In genomic region chr20:38685853-38686473, GRCh38 we compare ENCODE assay signal across 1 cellular context.
TF ChIP-seq lines count a peak whose summit lies in the region.

No MANE protein-coding gene starts in this region.

TF ChIP-seq in HepG2, 621 proteins besides CTCF, POLR2A, EP300 and RAD21 (continued from another document and continues in another):
- TF ChIP-seq RERE (CRISPR knock-in tag; IDR thresholded peaks at IDR 0.05; ENCODE audit: low read depth) (no peak), DNMT3B (CRISPR knock-in tag; conservative IDR thresholded peaks at IDR 0.05) (peak; percentile 99), ZMAT5 (CRISPR knock-in tag; IDR thresholded peaks at IDR 0.05; ENCODE audit: borderline replicate concordance, low read depth) (no peak), ZBTB1 (CRISPR knock-in tag; IDR thresholded peaks at IDR 0.05; ENCODE audit: borderline replicate concordance) (peak; percentile 82; the same call in 1 of the 2 replicates), ZNF33B (CRISPR knock-in tag; IDR thresholded peaks at IDR 0.05) (no peak), TP53 (CRISPR knock-in tag; conservative IDR thresholded peaks at IDR 0.05) (peak; percentile 35; the same call in 1 of the 2 replicates), WIZ (CRISPR knock-in tag; IDR thresholded peaks at IDR 0.05) (peak; percentile 99), THYN1 (CRISPR knock-in tag; IDR thresholded peaks at IDR 0.05; ENCODE audit: borderline replicate concordance, low read depth) (no peak), PATZ1 (CRISPR knock-in tag; IDR thresholded peaks at IDR 0.05) (peak; percentile 67), ZNF121 (CRISPR knock-in tag; IDR thresholded peaks at IDR 0.05) (no peak), MYPOP (CRISPR knock-in tag; IDR thresholded peaks at IDR 0.05) (peak; percentile 76; the same call in 1 of the 2 replicates), ZNF383 (CRISPR knock-in tag; IDR thresholded peaks at IDR 0.05; ENCODE audit: borderline replicate concordance) (no peak), HNRNPL (IDR thresholded peaks at IDR 0.05; ENCODE audit: low read depth, low read length) (no peak), ZBTB49 (CRISPR knock-in tag; IDR thresholded peaks at IDR 0.05; ENCODE audit: borderline replicate concordance) (peak; percentile 97), ISX (CRISPR knock-in tag; conservative IDR thresholded peaks at IDR 0.05) (peak; percentile 99), ZNF546 (CRISPR knock-in tag; conservative IDR thresholded peaks at IDR 0.05) (no peak), HMG20B (CRISPR knock-in tag; conservative IDR thresholded peaks at IDR 0.05) (peak; percentile 94), ZNF704 (CRISPR knock-in tag; IDR thresholded peaks at IDR 0.05; ENCODE audit: borderline replicate concordance) (peak; percentile 82; the same call in 1 of the 2 replicates), BHLHE40 (IDR thresholded peaks at IDR 0.05; ENCODE audit: low read length) (no peak), CSRNP1 (CRISPR knock-in tag; IDR thresholded peaks at IDR 0.05) (peak; percentile 43; the same call in 1 of the 2 replicates), CEBPG (CRISPR knock-in tag; IDR thresholded peaks at IDR 0.05) (peak; percentile 56), FOXO1 (CRISPR knock-in tag; IDR thresholded peaks at IDR 0.05) (peak; percentile 75), ZNF543 (CRISPR knock-in tag; IDR thresholded peaks at IDR 0.05) (peak; percentile 81; the same call in 1 of the 2 replicates), BRCA1 (CRISPR knock-in tag; IDR thresholded peaks at IDR 0.05) (peak; percentile 99), KLF15 (CRISPR knock-in tag; IDR thresholded peaks at IDR 0.05; ENCODE audit: borderline replicate concordance) (peak; percentile 97), HMGXB3 (CRISPR knock-in tag; IDR thresholded peaks at IDR 0.05; ENCODE audit: borderline replicate concordance) (peak; percentile 97), ZNF775 (CRISPR knock-in tag; IDR thresholded peaks at IDR 0.05; ENCODE audit: borderline replicate concordance) (0 out of 2 replicates have a peak, but pooled peaks have one; percentile 74), CENPBD1 (CRISPR knock-in tag; IDR thresholded peaks at IDR 0.05; ENCODE audit: borderline replicate concordance, low read depth) (no peak; the same call in 1 of the 2 replicates), ZC3H4 (CRISPR knock-in tag; IDR thresholded peaks at IDR 0.05; ENCODE audit: borderline replicate concordance) (no peak), ZNF260 (CRISPR knock-in tag; IDR thresholded peaks at IDR 0.05; ENCODE audit: borderline replicate concordance, low read depth) (no peak), IRF1 (CRISPR knock-in tag; IDR thresholded peaks at IDR 0.05; ENCODE audit: low read depth) (0 out of 2 replicates have a peak, but pooled peaks have one; percentile 72), FOXC1 (CRISPR knock-in tag; IDR thresholded peaks at IDR 0.05; ENCODE audit: borderline replicate concordance) (peak; percentile 85; the same call in 1 of the 2 replicates), ZNF670 (CRISPR knock-in tag; IDR thresholded peaks at IDR 0.05; ENCODE audit: borderline replicate concordance) (no peak; the same call in none of the 2 replicates), KDM4B (CRISPR knock-in tag; IDR thresholded peaks at IDR 0.05) (peak; percentile 90)
